Comparison of ENCODE assay signal across 8 cellular contexts in genomic region chr17:62478424-62478975, GRCh38.
DNase-seq lines count a peak whose midpoint lies in the region; TF ChIP-seq lines count a peak whose summit lies in the region.
"Not testable (repeated sequence)": the region's sequence is repeated elsewhere in the genome, so short reads cannot be mapped to it uniquely, and the experiment has no call there.

Gene TLK2 (plus strand): TSS chr17:62478825. CDS start chr17:62481126, 2,301 bp downstream.

- peak within 1 kb of the TSS; percentile 84 for H3K4me2 ChIP-seq in SU-DHL-6 (ENCODE audit: low read depth, low read length, poor library complexity, severe bottlenecking)

- POLR2A ChIA-PET in HEK293T (lab: Yijun Ruan, JAX), result not testable (repeated sequence)

- CTCF ChIA-PET in HEK293T (lab: Yijun Ruan, JAX), result not testable (repeated sequence)

- H3K4me3 Mint-ChIP-seq in activated naive CD4-positive, alpha-beta T cell treated with anti-CD3 and anti-CD28 coated beads, Interleukin-2, amount 50 U/mL, for 24 hours, result peak within 1 kb of the TSS; percentile 93

- H3K27ac ChIP-seq in SU-DHL-6 (ENCODE audit: low read depth, low read length) (peak within 1 kb of the TSS; percentile 73), neutrophil (peak within 1 kb of the TSS; percentile 92), subcutaneous abdominal adipose tissue (ENCODE audit: low read depth, low read length) (peak within 1 kb of the TSS; percentile 59)

- H3K27me3 Mint-ChIP-seq in activated naive CD4-positive, alpha-beta T cell treated with anti-CD3 and anti-CD28 coated beads, Interleukin-2, amount 50 U/mL, for 24 hours, result not testable (repeated sequence)

- H3K4me1 ChIP-seq in neutrophil (ENCODE audit: control insufficient read depth in 1 of 2, insufficient read depth in 1 of 2, low read depth in 1 of 2, low read length in 1 of 2) (peaks cover 16 to 24% of the 10 kb centered on the region in 2 experiments), subcutaneous abdominal adipose tissue (ENCODE audit: control insufficient read depth in 5 of 5, insufficient read depth in 5 of 5, low read length in 5 of 5) (peaks cover 0 to 24% (median 17%) of the 10 kb centered on the region in 5 donors)

- H3F3A ChIP-seq in SU-DHL-6 (ENCODE audit: insufficient read depth), result not testable (repeated sequence)

- H3K9ac ChIP-seq in SU-DHL-6 (ENCODE audit: low read length) (peak within 1 kb of the TSS; percentile 92), subcutaneous abdominal adipose tissue (ENCODE audit: low read length in 5 of 5) (peak within 1 kb of the TSS; percentile 12 to 86 (median 85))

- peak within 1 kb of the TSS; percentile 99 for H3K27ac Mint-ChIP-seq in activated naive CD4-positive, alpha-beta T cell treated with anti-CD3 and anti-CD28 coated beads, Interleukin-2, amount 50 U/mL, for 24 hours

- not testable (repeated sequence) for H3K9me3 ChIP-seq in SU-DHL-6 (ENCODE audit: insufficient read depth, low read length); neutrophil; subcutaneous abdominal adipose tissue (ENCODE audit: control insufficient read depth in 5 of 5, low read length in 5 of 5)

- H3K36me3 ChIP-seq in SU-DHL-6 (ENCODE audit: low read length); subcutaneous abdominal adipose tissue (ENCODE audit: control insufficient read depth in 5 of 5, insufficient read depth in 5 of 5, low read length in 5 of 5): not testable (repeated sequence)
- peaks cover 18% of the 10 kb centered on the region for H3K36me3 ChIP-seq in neutrophil

- H3K4me1 Mint-ChIP-seq in activated naive CD4-positive, alpha-beta T cell treated with anti-CD3 and anti-CD28 coated beads, Interleukin-2, amount 50 U/mL, for 24 hours, result peaks cover 40% of the 10 kb centered on the region

- peak within 1 kb of the TSS; percentile 83 for H3K4me3 ChIP-seq in SU-DHL-6 (ENCODE audit: insufficient read depth, low read length, poor library complexity, severe bottlenecking)
- peak within 1 kb of the TSS; percentile 67 to 74 for H3K4me3 ChIP-seq in neutrophil (ENCODE audit: low read depth in 1 of 2, low read length in 1 of 2)
- H3K4me3 ChIP-seq in subcutaneous abdominal adipose tissue (ENCODE audit: low read depth in 1 of 5, low read length in 5 of 5), result peak within 1 kb of the TSS; percentile 59 to 80 (median 71)

- H2AFZ ChIP-seq in SU-DHL-6 (ENCODE audit: low read depth, low read length, severe bottlenecking), result peak within 1 kb of the TSS; percentile 26

- H3K9me2 ChIP-seq in SU-DHL-6 (replicated peaks; ENCODE audit: insufficient read depth, low read length), result not testable (repeated sequence)

- not testable (repeated sequence) for TF ChIP-seq CTCF in SU-DHL-6 (IDR thresholded peaks at IDR 0.05; ENCODE audit: insufficient read depth, low read length, poor library complexity, severe bottlenecking); neutrophil (IDR thresholded peaks at IDR 0.05)

- DNase-seq in GM03348 (ENCODE audit: low spot score) (peak; percentile 94), HEK293T (ENCODE audit: extremely low spot score) (peak; percentile 81), MV-4-11 (lab: John Stamatoyannopoulos, UW) (peak; percentile 56), globus pallidus (ENCODE audit: low spot score) (peak; percentile 68)

- H3K27me3 ChIP-seq in SU-DHL-6 (ENCODE audit: low read length); neutrophil; subcutaneous abdominal adipose tissue (ENCODE audit: control insufficient read depth in 5 of 5, insufficient read depth in 4 of 5, low read length in 5 of 5): not testable (repeated sequence)

- H3K36me3 Mint-ChIP-seq in activated naive CD4-positive, alpha-beta T cell treated with anti-CD3 and anti-CD28 coated beads, Interleukin-2, amount 50 U/mL, for 24 hours, result not testable (repeated sequence)

- H4K20me1 ChIP-seq in SU-DHL-6 (ENCODE audit: low read depth, low read length), result not testable (repeated sequence)

- not testable (repeated sequence) for H3K9me3 Mint-ChIP-seq in activated naive CD4-positive, alpha-beta T cell treated with anti-CD3 and anti-CD28 coated beads, Interleukin-2, amount 50 U/mL, for 24 hours

- H3K79me2 ChIP-seq in SU-DHL-6 (ENCODE audit: insufficient read depth, low read length), result peaks cover 57% of the 10 kb centered on the region

Comparison
In these comparisons a context has a peak if more than half of its experiments do, and no peak if none do; other contexts are left out.
1. Peak in every context shown above with its lines: DNase-seq, H3K4me3 ChIP-seq and H3K27ac ChIP-seq.